ENCODE assay signal across 19 cellular contexts in the genomic region with DNA sequence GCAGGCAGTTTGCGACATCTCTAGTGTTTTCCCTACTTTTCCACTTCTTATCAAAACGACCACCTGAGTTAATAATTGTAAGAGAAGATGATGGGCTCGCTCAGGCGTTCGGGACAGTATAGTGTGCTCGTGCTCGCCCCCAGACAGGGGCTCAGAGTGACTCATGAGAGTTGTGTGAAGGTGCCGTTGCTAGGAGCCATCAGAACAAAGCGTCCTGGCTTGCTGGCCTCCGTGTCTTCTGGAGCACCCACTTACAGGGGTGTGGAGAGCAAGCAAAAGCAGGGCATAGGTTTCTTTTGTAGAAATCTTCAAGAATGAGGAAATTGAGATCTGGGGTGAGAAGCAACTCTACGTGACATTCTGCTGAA.
DNase-seq lines count a peak whose midpoint lies in the region; ATAC-seq, FAIRE-seq and TF ChIP-seq lines count a peak whose summit lies in the region.
"Had no signal": no experiment of that assay in that cellular context is flagged by ENCODE, and none has a peak within 500 bp of the region (broad histone marks: within the 10 kb centered on the region; RNA-seq: fewer than 3 reads in every experiment).

No MANE protein-coding gene starts in this region.

- no peak for TF ChIP-seq EP300 in GM12878 (IDR thresholded peaks at IDR 0.05; ENCODE audit: borderline replicate concordance in 1 of 2, control insufficient read depth in 1 of 2, low read depth in 2 of 2, low read length in 2 of 2)

- H3K27ac ChIP-seq in GM12878 (ENCODE audit: control insufficient read depth, insufficient read depth): peak overlapping the region; percentile 61; the same call in 1 of the 2 replicates
- no peak overlapping the region for H3K27ac ChIP-seq in psoas muscle
- H3K27ac ChIP-seq: adrenal gland, cardiac muscle cell, right atrium auricular region had no signal

- 2% methylated on average over 11 of the region's 11 CpGs for WGBS in GM12878 (ENCODE audit: insufficient coverage, insufficient replicate concordance, low lambda C conversion rate, missing lambda C conversion rate)
- WGBS in psoas muscle, 3 donors: 62 to 79% (median 70%) methylated on average over 11 of the region's 11 CpGs

- POLR2A ChIA-PET in GM12878 (lab: Charles Lee): no interaction called here

- H3K4me3 ChIP-seq in GM12878 (no peak overlapping the region), psoas muscle (no peak overlapping the region)
- H3K4me3 ChIP-seq: adrenal gland, cardiac muscle cell, mucosa of descending colon, right atrium auricular region had no signal

- DNase-seq in natural killer cell treated with Interleukin-12 subunit alpha and Interleukin-12 subunit beta and Interleukin-15 and Interleukin-18, amount 100 ng/mL, for 72 hours (ENCODE audit: low spot score): no peak
- DNase-seq in natural killer cell (no peak), GM12878 (ENCODE audit: low read depth, low spot score) (no peak), psoas muscle (no peak)
- no peak for DNase-seq in activated CD4-positive, alpha-beta T cell treated with anti-CD3 and anti-CD28 coated beads, Interleukin-2, amount 50 U/mL, for 48 hours
- DNase-seq: activated CD8-positive, alpha-beta memory T cell treated with anti-CD3 and anti-CD28 coated beads for 24 hours; adrenal gland; left cardiac atrium; mucosa of descending colon; NCI-H1105 treated with DMSO at 0.1 percent for 48 hours; NCI-H774; SHP77 treated with DMSO at 0.1 percent for 48 hours; trophoblast cell had no signal

- H3K27me3 ChIP-seq in GM12878 (replicated peaks in 1 of 2; ENCODE audit: control insufficient read depth in 2 of 2, insufficient read depth in 2 of 2, low read length in 1 of 2) (no peaks in the 10 kb centered on the region), psoas muscle (ENCODE audit: insufficient read depth in 3 of 3, low read length in 2 of 3) (peaks cover 0 to 20% (median 0%) of the 10 kb centered on the region in 3 donors)
- H3K27me3 ChIP-seq: cardiac muscle cell, right atrium auricular region had no signal

- H3K36me3 ChIP-seq in GM12878 (ENCODE audit: control insufficient read depth in 2 of 2, insufficient read depth in 2 of 2, low read length in 1 of 2) (no peaks in the 10 kb centered on the region), psoas muscle (ENCODE audit: insufficient read depth in 1 of 2, low read depth in 1 of 2) (no peaks in the 10 kb centered on the region)
- H3K36me3 ChIP-seq: adrenal gland, cardiac muscle cell, right atrium auricular region had no signal

- TF ChIP-seq CTCF in natural killer cell (IDR thresholded peaks at IDR 0.05) (no peak), GM12878 (IDR thresholded peaks at IDR 0.05 in 2 of 3, conservative IDR thresholded peaks at IDR 0.05 in 1 of 3; ENCODE audit: control insufficient read depth in 2 of 3, extremely low read depth in 1 of 3, insufficient read depth in 1 of 3, low read depth in 3 of 3, low read length in 3 of 3) (no peak), psoas muscle (IDR thresholded peaks at IDR 0.05) (no peak)

- peak in 1 of 2 donors; percentile 63 for ATAC-seq in natural killer cell treated with Interleukin-12 subunit alpha and Interleukin-12 subunit beta and Interleukin-15 and Interleukin-18, amount 100 ng/mL, for 72 hours
- no peak for ATAC-seq in natural killer cell
- ATAC-seq in HG02642 (IDR thresholded peaks at IDR 0.05; ENCODE audit: poor library complexity, unreplicated experiment): peak; percentile 58
- peak; percentile 78 for ATAC-seq in GM12878
- ATAC-seq in HG02763 (IDR thresholded peaks at IDR 0.05; ENCODE audit: unreplicated experiment): no peak
- no peak for ATAC-seq in psoas muscle
- ATAC-seq in GM21390 (IDR thresholded peaks at IDR 0.05; ENCODE audit: unreplicated experiment): no peak
- ATAC-seq: left cardiac atrium, mucosa of descending colon, WTC11 had no signal

- H3K27ac Mint-ChIP-seq in natural killer cell treated with Interleukin-12 subunit alpha and Interleukin-12 subunit beta and Interleukin-15 and Interleukin-18, amount 100 ng/mL, for 72 hours: peak overlapping the region; percentile 14 to 93
- H3K27ac Mint-ChIP-seq in natural killer cell: no peak overlapping the region
- H3K27ac Mint-ChIP-seq: WTC11 had no signal

- FAIRE-seq in GM12878 (lab: Jason Lieb, UNC): no peak

- peaks cover 5% of the 10 kb centered on the region for H3K36me3 Mint-ChIP-seq in natural killer cell treated with Interleukin-12 subunit alpha and Interleukin-12 subunit beta and Interleukin-15 and Interleukin-18, amount 100 ng/mL, for 72 hours
- no peaks in the 10 kb centered on the region for H3K36me3 Mint-ChIP-seq in natural killer cell

- RAD21 ChIA-PET in GM12878 (lab: Charles Lee; ENCODE audit: unreplicated experiment): interaction anchor here (1.1 kb wide), 1 partner anchor 155 kb away, joined by 3 read pairs; no protein-coding TSS in a partner anchor

- TF ChIP-seq RAD21 in GM12878 (IDR thresholded peaks at IDR 0.05; ENCODE audit: insufficient read depth, low read depth, low read length): no peak

- H3K27me3 Mint-ChIP-seq in natural killer cell treated with Interleukin-12 subunit alpha and Interleukin-12 subunit beta and Interleukin-15 and Interleukin-18, amount 100 ng/mL, for 72 hours: peaks cover 0 to 5% of the 10 kb centered on the region in 2 donors
- no peaks in the 10 kb centered on the region for H3K27me3 Mint-ChIP-seq in natural killer cell (ENCODE audit: low read depth in 2 of 2)

- in situ Hi-C loops in GM12878 (cut with MboI): no loop called here

- H3K9me3 Mint-ChIP-seq in natural killer cell treated with Interleukin-12 subunit alpha and Interleukin-12 subunit beta and Interleukin-15 and Interleukin-18, amount 100 ng/mL, for 72 hours: no peaks in the 10 kb centered on the region
- no peaks in the 10 kb centered on the region for H3K9me3 Mint-ChIP-seq in natural killer cell

- no peak for TF ChIP-seq POLR2A in GM12878 (IDR thresholded peaks at IDR 0.05; ENCODE audit: low read depth, low read length)

- no peak overlapping the region; the same call in 1 of the 2 replicates for H3K9ac ChIP-seq in GM12878 (ENCODE audit: control insufficient read depth, insufficient read depth, low read length)

- peaks cover 7 to 37% of the 10 kb centered on the region in 2 donors for H3K4me1 Mint-ChIP-seq in natural killer cell treated with Interleukin-12 subunit alpha and Interleukin-12 subunit beta and Interleukin-15 and Interleukin-18, amount 100 ng/mL, for 72 hours (ENCODE audit: low read depth in 2 of 2)
- peaks cover 6 to 25% of the 10 kb centered on the region in 2 donors for H3K4me1 Mint-ChIP-seq in natural killer cell

- H3K4me3 Mint-ChIP-seq in natural killer cell treated with Interleukin-12 subunit alpha and Interleukin-12 subunit beta and Interleukin-15 and Interleukin-18, amount 100 ng/mL, for 72 hours: peak overlapping the region; percentile 83
- H3K4me3 Mint-ChIP-seq in natural killer cell: no peak overlapping the region
- H3K4me3 Mint-ChIP-seq: WTC11 had no signal

- H4K20me1 ChIP-seq in GM12878 (ENCODE audit: control insufficient read depth, insufficient read depth): no peaks in the 10 kb centered on the region

- H3K9me3 ChIP-seq in GM12878 (replicated peaks; ENCODE audit: control insufficient read depth, insufficient read depth, low read length) (no peaks in the 10 kb centered on the region; the same call in 2 of the 3 replicates), psoas muscle (peaks cover 5% of the 10 kb centered on the region)
- H3K9me3 ChIP-seq: adrenal gland, mucosa of descending colon had no signal

- SMC1A ChIA-PET in GM12878 (lab: Charles Lee; ENCODE audit: uncharacterized antibody, unreplicated experiment): interaction anchor here (0.9 to 1.3 kb wide), 2 partner anchors 17 to 31 kb away, joined by 3 to 5 read pairs; no protein-coding TSS in a partner anchor

- no peaks in the 10 kb centered on the region for H3K79me2 ChIP-seq in GM12878 (ENCODE audit: control insufficient read depth, insufficient read depth, low read length)

- H3K4me2 ChIP-seq in GM12878 (ENCODE audit: control insufficient read depth, insufficient read depth): peak overlapping the region; percentile 46

- H2AFZ ChIP-seq in GM12878 (ENCODE audit: control insufficient read depth, low read depth, low read length): peak overlapping the region; percentile 24

- H3K4me1 ChIP-seq in GM12878 (ENCODE audit: control insufficient read depth, insufficient read depth, low read length) (peaks cover 7% of the 10 kb centered on the region; the same call in 1 of the 2 replicates), psoas muscle (no peaks in the 10 kb centered on the region)
- H3K4me1 ChIP-seq: adrenal gland, right atrium auricular region had no signal

- intact Hi-C loops in natural killer cell (cut with micrococcal nuclease): no loop called here
- intact Hi-C loops in GM12878 (cut with micrococcal nuclease; ENCODE audit: unreplicated experiment): loop anchor here (10.0 kb wide), 1 partner anchor 140 kb away; no protein-coding TSS in a partner anchor
- intact Hi-C loops in psoas muscle (cut with DNase I): no loop called here

- no TSS peak for BruUV-seq in GM12878 (replicated peaks; lab: Mats Ljungman, UMichigan)

- CTCF ChIA-PET in GM12878 (lab: Yijun Ruan, JAX): interaction anchor here (1.0 to 2.9 kb wide), 2 partner anchors 15 to 138 kb away, joined by 4 to 14 read pairs; no protein-coding TSS in a partner anchor

TF ChIP-seq in GM12878, 131 proteins besides CTCF, POLR2A, EP300 and RAD21:
- TF ChIP-seq SREBF2 (IDR thresholded peaks at IDR 0.05; ENCODE audit: low read length) (no peak), BHLHE40 (IDR thresholded peaks at IDR 0.05; ENCODE audit: borderline replicate concordance in 1 of 2, low read depth in 2 of 2, low read length in 1 of 2) (peak in 1 of 2 experiments; percentile 17; a peak in 1 of 4 replicates)

Comparison
In these comparisons a context has a peak if more than half of its experiments do, and no peak if none do; other contexts are left out.
1. H3K27ac Mint-ChIP-seq: peak in natural killer cell treated with Interleukin-12 subunit alpha and Interleukin-12 subunit beta and Interleukin-15 and Interleukin-18, amount 100 ng/mL, for 72 hours (2 of 2); none in natural killer cell (0 of 2).
2. ATAC-seq: peak in HG02642 (single experiment) and GM12878 (single experiment); none in natural killer cell (0 of 3), HG02763 (single experiment), psoas muscle (0 of 4) and GM21390 (single experiment).